15 cellular contexts compared by ENCODE assay signal in the genomic region with DNA sequence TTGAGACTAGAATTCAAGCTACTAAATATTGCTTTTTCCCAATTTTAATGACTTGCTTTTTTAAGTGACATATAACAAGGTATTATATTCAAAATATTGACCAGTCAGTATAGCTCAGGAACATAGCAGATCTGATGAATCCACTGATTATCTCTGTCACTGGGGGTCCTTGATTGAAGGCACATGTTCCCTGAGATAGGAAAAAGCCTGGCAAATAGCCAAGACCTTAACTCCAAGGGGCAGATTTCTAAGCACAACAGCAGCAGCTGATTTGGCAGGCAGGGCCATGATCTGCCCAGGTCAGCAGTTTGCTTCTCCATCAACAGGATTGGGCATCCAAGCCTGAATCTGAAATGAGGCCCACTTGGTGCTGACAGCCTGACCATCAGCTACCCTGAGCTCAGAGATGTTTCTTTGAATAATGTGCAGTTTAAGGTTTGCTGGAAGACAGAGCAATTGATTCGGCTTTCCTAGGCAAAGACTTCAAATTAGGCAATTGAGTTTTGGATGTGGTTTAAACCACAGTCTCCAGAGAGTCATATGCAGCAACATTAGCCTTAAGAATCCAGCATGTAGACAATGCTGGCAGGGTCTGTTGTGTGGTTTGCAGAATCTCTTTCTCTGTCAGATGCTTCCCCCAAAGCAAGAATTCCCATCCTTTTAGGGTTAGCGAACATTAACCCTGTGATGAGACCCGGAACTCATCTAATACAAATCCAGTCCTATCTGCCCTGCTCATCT.
DNase-seq lines count a peak whose midpoint lies in the region; TF ChIP-seq lines count a peak whose summit lies in the region.
"Had no signal": no experiment of that assay in that cellular context is flagged by ENCODE, and none has a peak within 500 bp of the region (broad histone marks: within the 10 kb centered on the region; RNA-seq: fewer than 3 reads in every experiment).

No MANE protein-coding gene starts in this region.

- WGBS in sigmoid colon, 2 donors: 90% methylated on average over 3 of the region's 3 CpGs

- no peak overlapping the region for H2AFZ ChIP-seq in osteoblast (ENCODE audit: low read length)

- H3K27ac ChIP-seq in osteoblast (ENCODE audit: low read depth, low read length) (no peak overlapping the region), sigmoid colon (no peak overlapping the region)

- H3K27me3 ChIP-seq in BE2C (no peaks in the 10 kb centered on the region), osteoblast (ENCODE audit: insufficient read depth, low read length) (no peaks in the 10 kb centered on the region), sigmoid colon (no peaks in the 10 kb centered on the region)

- TF ChIP-seq CTCF in BE2C (IDR thresholded peaks at IDR 0.05; ENCODE audit: low read depth, low read length) (no peak), osteoblast (IDR thresholded peaks at IDR 0.05; ENCODE audit: extremely low read depth, low read depth, low read length) (no peak), sigmoid colon (IDR thresholded peaks at IDR 0.05) (no peak)

- DNase-seq in NCI-H748 (lab: John Stamatoyannopoulos, UW; ENCODE audit: unreplicated experiment) (peak; percentile 5), NCI-H748 treated with DMSO at 0.1 percent for 48 hours (lab: John Stamatoyannopoulos, UW) (no peak), BE2C (peak; percentile 20), NCI-H82 (lab: John Stamatoyannopoulos, UW) (peak; percentile 88), osteoblast (ENCODE audit: insufficient read length, low spot score, missing footprints) (no peak), sigmoid colon (no peak), hypothalamus (lab: John Stamatoyannopoulos, UW) (no peak)
- no peak for DNase-seq in activated T-cell treated with anti-CD3 and anti-CD28 coated beads, Interleukin-2, amount 50 U/mL, for 1 hour
- DNase-seq: AML-193; CD4-positive, alpha-beta memory T cell; DND-41; GDM1; NCI-H1417; NCI-H1930; NCI-H510A had no signal

- H4K20me1 ChIP-seq in osteoblast (ENCODE audit: insufficient read depth, low read length): no peaks in the 10 kb centered on the region

- no peak for TF ChIP-seq EP300 in sigmoid colon (IDR thresholded peaks at IDR 0.05)

- peak overlapping the region; percentile 7 for H3K4me2 ChIP-seq in osteoblast (ENCODE audit: insufficient read depth, low read length)

- no peaks in the 10 kb centered on the region for H3K9me3 ChIP-seq in BE2C
- H3K9me3 ChIP-seq in osteoblast (ENCODE audit: low read depth, low read length): no peaks in the 10 kb centered on the region
- H3K9me3 ChIP-seq in sigmoid colon: no peaks in the 10 kb centered on the region

- intact Hi-C loops in sigmoid colon (cut with DNase I): no loop called here

- H3K36me3 ChIP-seq in BE2C (no peaks in the 10 kb centered on the region), osteoblast (ENCODE audit: insufficient read depth, low read length) (no peaks in the 10 kb centered on the region), sigmoid colon (no peaks in the 10 kb centered on the region)

- no peak for TF ChIP-seq POLR2A in sigmoid colon (IDR thresholded peaks at IDR 0.05)

- H3K79me2 ChIP-seq in osteoblast (ENCODE audit: insufficient read depth, low read length): no peaks in the 10 kb centered on the region

- H3K4me1 ChIP-seq in BE2C (peaks cover 25% of the 10 kb centered on the region), osteoblast (ENCODE audit: insufficient read depth, low read length) (peaks cover 5% of the 10 kb centered on the region), sigmoid colon (no peaks in the 10 kb centered on the region)

- no peak overlapping the region for H3K4me3 ChIP-seq in BE2C (ENCODE audit: low read depth, low read length)
- H3K4me3 ChIP-seq in osteoblast (ENCODE audit: insufficient read depth, low read length): no peak overlapping the region
- no peak overlapping the region for H3K4me3 ChIP-seq in sigmoid colon

Comparison
In these comparisons a context has a peak if more than half of its experiments do, and no peak if none do; other contexts are left out.
1. DNase-seq: peak in NCI-H748 (single experiment), BE2C (single experiment) and NCI-H82 (single experiment); none in NCI-H748 treated with DMSO at 0.1 percent for 48 hours (single experiment), osteoblast (single experiment), activated T-cell treated with anti-CD3 and anti-CD28 coated beads, Interleukin-2, amount 50 U/mL, for 1 hour (single experiment), sigmoid colon (single experiment) and hypothalamus (0 of 51).